ENCODE assay signal across 1 cellular context in the genomic region with DNA sequence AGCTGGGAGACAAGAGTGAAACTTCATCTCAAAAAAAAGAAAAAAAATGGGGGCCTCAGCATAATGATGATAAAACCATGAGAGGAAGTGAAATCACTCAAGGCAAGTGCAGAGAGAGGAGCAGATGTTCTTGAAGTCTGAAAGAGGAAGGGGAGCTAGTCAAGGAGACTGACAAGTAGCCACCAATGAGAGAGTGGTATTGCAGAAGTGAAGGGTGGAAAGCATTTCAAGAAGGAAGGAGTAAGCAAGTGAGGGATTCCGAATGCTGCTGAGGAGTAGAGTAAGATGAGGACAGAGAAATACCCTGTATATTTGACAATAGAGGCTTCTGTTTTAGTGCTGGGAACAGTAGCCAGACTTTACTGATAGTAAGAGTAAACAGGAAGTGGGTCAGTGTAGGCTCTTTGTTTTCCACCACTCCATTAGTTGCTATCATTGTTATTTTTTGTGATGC.
A peak's percentile ranks its signal among the peaks of the same experiment; 100 is the strongest.
TF ChIP-seq lines count a peak whose summit lies in the region.

No MANE protein-coding gene starts in this region.

TF ChIP-seq in HepG2, 621 proteins besides CTCF, POLR2A, EP300 and RAD21 (continued from another document):
- peak; percentile 58; the same call in 1 of the 2 replicates for TF ChIP-seq GATAD2A (CRISPR knock-in tag; IDR thresholded peaks at IDR 0.05)
- peak; percentile 88; the same call in 1 of the 2 replicates for TF ChIP-seq ZNF44 (CRISPR knock-in tag; IDR thresholded peaks at IDR 0.05)
- no peak for TF ChIP-seq ZNF709 (CRISPR knock-in tag; IDR thresholded peaks at IDR 0.05)
- TF ChIP-seq, protein P1, sequence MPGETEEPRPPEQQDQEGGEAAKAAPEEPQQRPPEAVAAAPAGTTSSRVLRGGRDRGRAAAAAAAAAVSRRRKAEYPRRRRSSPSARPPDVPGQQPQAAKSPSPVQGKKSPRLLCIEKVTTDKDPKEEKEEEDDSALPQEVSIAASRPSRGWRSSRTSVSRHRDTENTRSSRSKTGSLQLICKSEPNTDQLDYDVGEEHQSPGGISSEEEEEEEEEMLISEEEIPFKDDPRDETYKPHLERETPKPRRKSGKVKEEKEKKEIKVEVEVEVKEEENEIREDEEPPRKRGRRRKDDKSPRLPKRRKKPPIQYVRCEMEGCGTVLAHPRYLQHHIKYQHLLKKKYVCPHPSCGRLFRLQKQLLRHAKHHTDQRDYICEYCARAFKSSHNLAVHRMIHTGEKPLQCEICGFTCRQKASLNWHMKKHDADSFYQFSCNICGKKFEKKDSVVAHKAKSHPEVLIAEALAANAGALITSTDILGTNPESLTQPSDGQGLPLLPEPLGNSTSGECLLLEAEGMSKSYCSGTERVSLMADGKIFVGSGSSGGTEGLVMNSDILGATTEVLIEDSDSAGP (CRISPR knock-in tag; IDR thresholded peaks at IDR 0.05; ENCODE audit: borderline replicate concordance) = no peak
- no peak for TF ChIP-seq KMT2A (CRISPR knock-in tag; IDR thresholded peaks at IDR 0.05)
- TF ChIP-seq KLF16 (CRISPR knock-in tag; IDR thresholded peaks at IDR 0.05) = no peak
- no peak for TF ChIP-seq KAT8 (CRISPR knock-in tag; IDR thresholded peaks at IDR 0.05)
- TF ChIP-seq ZNF607 (CRISPR knock-in tag; IDR thresholded peaks at IDR 0.05; ENCODE audit: borderline replicate concordance) = no peak
- TF ChIP-seq THAP11 (CRISPR knock-in tag; IDR thresholded peaks at IDR 0.05) = 0 out of 2 replicates have a peak, but pooled peaks have one; percentile 11
- TF ChIP-seq, protein P2, sequence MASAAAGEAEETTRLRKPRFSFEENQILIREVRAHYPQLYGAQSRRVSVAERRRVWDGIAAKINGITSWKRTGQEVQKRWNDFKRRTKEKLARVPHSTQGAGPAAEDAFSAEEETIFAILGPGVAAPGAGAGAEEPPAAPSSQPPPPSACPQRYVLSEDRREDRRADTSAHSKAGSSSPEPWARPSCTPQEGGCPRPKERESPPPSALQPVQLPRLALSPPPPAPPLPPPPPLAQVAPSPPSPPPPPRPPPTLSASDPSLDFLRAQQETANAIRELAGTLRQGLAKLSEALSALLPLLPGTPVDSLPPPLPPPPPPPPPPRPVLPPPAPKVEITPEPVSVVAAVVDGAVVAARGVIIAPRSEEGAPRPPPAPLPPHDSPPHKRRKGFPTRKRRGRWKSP (CRISPR knock-in tag; IDR thresholded peaks at IDR 0.05) = no peak
- no peak for TF ChIP-seq FOXP1 (IDR thresholded peaks at IDR 0.05)
- peak; percentile 44; the same call in 1 of the 2 replicates for TF ChIP-seq FOXP1 (CRISPR knock-in tag; IDR thresholded peaks at IDR 0.05)
- TF ChIP-seq, protein P3, sequence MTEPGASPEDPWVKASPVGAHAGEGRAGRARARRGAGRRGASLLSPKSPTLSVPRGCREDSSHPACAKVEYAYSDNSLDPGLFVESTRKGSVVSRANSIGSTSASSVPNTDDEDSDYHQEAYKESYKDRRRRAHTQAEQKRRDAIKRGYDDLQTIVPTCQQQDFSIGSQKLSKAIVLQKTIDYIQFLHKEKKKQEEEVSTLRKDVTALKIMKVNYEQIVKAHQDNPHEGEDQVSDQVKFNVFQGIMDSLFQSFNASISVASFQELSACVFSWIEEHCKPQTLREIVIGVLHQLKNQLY (CRISPR knock-in tag; IDR thresholded peaks at IDR 0.05) = no peak
- TF ChIP-seq SOX5 (CRISPR knock-in tag; IDR thresholded peaks at IDR 0.05; ENCODE audit: borderline replicate concordance) = peak; percentile 91
- TF ChIP-seq PHF20 (CRISPR knock-in tag; IDR thresholded peaks at IDR 0.05) = no peak
- no peak for TF ChIP-seq KDM5B (CRISPR knock-in tag; IDR thresholded peaks at IDR 0.05; ENCODE audit: borderline replicate concordance)
- no peak for TF ChIP-seq MEIS1 (CRISPR knock-in tag; IDR thresholded peaks at IDR 0.05; ENCODE audit: borderline replicate concordance)
- no peak for TF ChIP-seq ZNF891 (CRISPR knock-in tag; IDR thresholded peaks at IDR 0.05)
- no peak for TF ChIP-seq RARA (CRISPR knock-in tag; IDR thresholded peaks at IDR 0.05)
- TF ChIP-seq, protein P4, sequence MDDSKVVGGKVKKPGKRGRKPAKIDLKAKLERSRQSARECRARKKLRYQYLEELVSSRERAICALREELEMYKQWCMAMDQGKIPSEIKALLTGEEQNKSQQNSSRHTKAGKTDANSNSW (CRISPR knock-in tag; IDR thresholded peaks at IDR 0.05; ENCODE audit: borderline replicate concordance) = no peak
- TF ChIP-seq MED1 (CRISPR knock-in tag; IDR thresholded peaks at IDR 0.05) = 0 out of 2 replicates have a peak, but pooled peaks have one; percentile 28
- TF ChIP-seq GABPA (IDR thresholded peaks at IDR 0.05; ENCODE audit: low read depth, low read length) = no peak
- TF ChIP-seq GABPA (CRISPR knock-in tag; IDR thresholded peaks at IDR 0.05; ENCODE audit: low read depth) = peak; percentile 49; the same call in 1 of the 2 replicates
- TF ChIP-seq TBX3 (IDR thresholded peaks at IDR 0.05; ENCODE audit: borderline replicate concordance) = no peak
- no peak for TF ChIP-seq ZNF605 (CRISPR knock-in tag; IDR thresholded peaks at IDR 0.05)
- no peak for TF ChIP-seq KLF11 (CRISPR knock-in tag; IDR thresholded peaks at IDR 0.05)
- TF ChIP-seq TEAD3 (CRISPR knock-in tag; optimal IDR thresholded peaks at IDR 0.05; ENCODE audit: borderline replicate concordance) = no peak
- peak; percentile 39; the same call in 1 of the 2 replicates for TF ChIP-seq ELF3 (CRISPR knock-in tag; IDR thresholded peaks at IDR 0.05)
- TF ChIP-seq ETV5 (CRISPR knock-in tag; IDR thresholded peaks at IDR 0.05; ENCODE audit: borderline replicate concordance) = peak; percentile 56; the same call in 1 of the 2 replicates
- no peak for TF ChIP-seq SKI (IDR thresholded peaks at IDR 0.05; ENCODE audit: partially characterized antibody)
- TF ChIP-seq, protein P5, sequence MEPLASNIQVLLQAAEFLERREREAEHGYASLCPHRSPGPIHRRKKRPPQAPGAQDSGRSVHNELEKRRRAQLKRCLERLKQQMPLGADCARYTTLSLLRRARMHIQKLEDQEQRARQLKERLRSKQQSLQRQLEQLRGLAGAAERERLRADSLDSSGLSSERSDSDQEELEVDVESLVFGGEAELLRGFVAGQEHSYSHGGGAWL (CRISPR knock-in tag; IDR thresholded peaks at IDR 0.05) = no peak
- TF ChIP-seq MTA1 (CRISPR knock-in tag; IDR thresholded peaks at IDR 0.05; ENCODE audit: borderline replicate concordance) = no peak
- no peak for TF ChIP-seq REPIN1 (CRISPR knock-in tag; IDR thresholded peaks at IDR 0.05; ENCODE audit: borderline replicate concordance, low read depth)
- TF ChIP-seq, protein P6, sequence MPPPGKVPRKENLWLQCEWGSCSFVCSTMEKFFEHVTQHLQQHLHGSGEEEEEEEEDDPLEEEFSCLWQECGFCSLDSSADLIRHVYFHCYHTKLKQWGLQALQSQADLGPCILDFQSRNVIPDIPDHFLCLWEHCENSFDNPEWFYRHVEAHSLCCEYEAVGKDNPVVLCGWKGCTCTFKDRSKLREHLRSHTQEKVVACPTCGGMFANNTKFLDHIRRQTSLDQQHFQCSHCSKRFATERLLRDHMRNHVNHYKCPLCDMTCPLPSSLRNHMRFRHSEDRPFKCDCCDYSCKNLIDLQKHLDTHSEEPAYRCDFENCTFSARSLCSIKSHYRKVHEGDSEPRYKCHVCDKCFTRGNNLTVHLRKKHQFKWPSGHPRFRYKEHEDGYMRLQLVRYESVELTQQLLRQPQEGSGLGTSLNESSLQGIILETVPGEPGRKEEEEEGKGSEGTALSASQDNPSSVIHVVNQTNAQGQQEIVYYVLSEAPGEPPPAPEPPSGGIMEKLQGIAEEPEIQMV (CRISPR knock-in tag; IDR thresholded peaks at IDR 0.05; ENCODE audit: low read depth) = no peak
- peak; percentile 26; the same call in 1 of the 2 replicates for TF ChIP-seq FOXJ3 (CRISPR knock-in tag; IDR thresholded peaks at IDR 0.05; ENCODE audit: borderline replicate concordance)
- TF ChIP-seq FOXK1 (CRISPR knock-in tag; IDR thresholded peaks at IDR 0.05; ENCODE audit: borderline replicate concordance, low read depth) = no peak
- TF ChIP-seq ZNF296 (CRISPR knock-in tag; conservative IDR thresholded peaks at IDR 0.05) = no peak
- TF ChIP-seq SOX6 (IDR thresholded peaks at IDR 0.05) = no peak
- peak; percentile 86 for TF ChIP-seq SOX6 (CRISPR knock-in tag; IDR thresholded peaks at IDR 0.05)
- no peak for TF ChIP-seq HNF4A (CRISPR knock-in tag; IDR thresholded peaks at IDR 0.05)
- no peak for TF ChIP-seq SCMH1 (CRISPR knock-in tag; IDR thresholded peaks at IDR 0.05; ENCODE audit: borderline replicate concordance)
- TF ChIP-seq ZNF225 (CRISPR knock-in tag; IDR thresholded peaks at IDR 0.05) = no peak
- no peak for TF ChIP-seq GPN1 (CRISPR knock-in tag; IDR thresholded peaks at IDR 0.05; ENCODE audit: borderline replicate concordance)
- TF ChIP-seq ZNF746 (CRISPR knock-in tag; IDR thresholded peaks at IDR 0.05) = no peak
- TF ChIP-seq ZNF652 (CRISPR knock-in tag; IDR thresholded peaks at IDR 0.05; ENCODE audit: borderline replicate concordance, low read depth) = no peak
- TF ChIP-seq FOXC1 (CRISPR knock-in tag; IDR thresholded peaks at IDR 0.05; ENCODE audit: borderline replicate concordance) = no peak
TF ChIP-seq in HepG2: peak in this region for 23.
